Comparison of ENCODE assay signal across 12 cellular contexts in genomic region chr12:93415723-93416464, GRCh38. TPM values are rescaled to one million over a fixed set of nuclear protein-coding genes. Genes with fewer than 3 reads are reported as not detected.
DNase-seq lines count a peak whose midpoint lies in the region; ATAC-seq and TF ChIP-seq lines count a peak whose summit lies in the region.
"Had no signal": no experiment of that assay in that cellular context is flagged by ENCODE, and none has a peak within 500 bp of the region (broad histone marks: within the 10 kb centered on the region; RNA-seq: fewer than 3 reads in every experiment).

No MANE protein-coding gene starts in this region.

- intact Hi-C loops in ascending aorta (cut with DNase I): loop anchor here (5.0 to 10.0 kb wide), 2 partner anchors 489 to 631 kb away; partner anchors contain the start of gene EEA1
- intact Hi-C loops in left colon (cut with DNase I, micrococcal nuclease): no loop called here

- H3K4me1 Mint-ChIP-seq in naive thymus-derived CD8-positive, alpha-beta T cell: peaks cover 39 to 86% (median 80%) of the 10 kb centered on the region in 4 donors

- DNase-seq in GM03348 (ENCODE audit: low spot score) (peak; percentile 49), ascending aorta (ENCODE audit: low spot score in 2 of 2) (no peak), Peyer's patch (no peak), NK-92 (lab: John Stamatoyannopoulos, UW; ENCODE audit: unreplicated experiment) (no peak), DMS53 (lab: John Stamatoyannopoulos, UW) (no peak), left colon (no peak)
- DNase-seq in naive thymus-derived CD8-positive, alpha-beta T cell: no peak
- DNase-seq: endodermal cell, GF-D8, NCI-H1694 had no signal

- POLR2A ChIA-PET in naive thymus-derived CD8-positive, alpha-beta T cell (lab: Charles Lee): interaction anchor here (0.6 to 0.9 kb wide), 2 partner anchors 39 to 1552 kb away, joined by 3 to 4 read pairs; no protein-coding TSS in a partner anchor

- H3K9me3 ChIP-seq in ascending aorta (no peaks in the 10 kb centered on the region), Peyer's patch (no peaks in the 10 kb centered on the region)

- no peaks in the 10 kb centered on the region for H3K27me3 Mint-ChIP-seq in naive thymus-derived CD8-positive, alpha-beta T cell

- peaks cover 0 to 10% (median 0%) of the 10 kb centered on the region in 3 donors for H3K36me3 Mint-ChIP-seq in naive thymus-derived CD8-positive, alpha-beta T cell

- H3K4me3 Mint-ChIP-seq in naive thymus-derived CD8-positive, alpha-beta T cell: peak overlapping the region in 6 of 10 donors; percentile 18 to 42 (median 30)
- H3K4me3 Mint-ChIP-seq: endodermal cell had no signal

- no peak for TF ChIP-seq POLR2A in Peyer's patch (IDR thresholded peaks at IDR 0.05)

- no peaks in the 10 kb centered on the region for H3K9me3 Mint-ChIP-seq in naive thymus-derived CD8-positive, alpha-beta T cell
- H3K9me3 Mint-ChIP-seq: endodermal cell had no signal

- no peaks in the 10 kb centered on the region for H3K36me3 ChIP-seq in ascending aorta
- no peaks in the 10 kb centered on the region for H3K36me3 ChIP-seq in Peyer's patch

- peak overlapping the region; percentile 73 to 78 for H3K27ac ChIP-seq in ascending aorta
- no peak overlapping the region for H3K27ac ChIP-seq in Peyer's patch
- H3K27ac ChIP-seq: VCaP had no signal

- H3K27me3 ChIP-seq in ascending aorta (no peaks in the 10 kb centered on the region), Peyer's patch (no peaks in the 10 kb centered on the region)

- no peak overlapping the region for H3K4me3 ChIP-seq in ascending aorta
- no peak overlapping the region for H3K4me3 ChIP-seq in Peyer's patch

- TF ChIP-seq CTCF in ascending aorta (IDR thresholded peaks at IDR 0.05) (no peak), Peyer's patch (IDR thresholded peaks at IDR 0.05) (peak in 1 of 6 experiments; percentile 27)

- peak overlapping the region in 6 of 10 donors; percentile 11 to 75 (median 49) for H3K27ac Mint-ChIP-seq in naive thymus-derived CD8-positive, alpha-beta T cell

- H3K4me1 ChIP-seq in ascending aorta (peaks cover 0 to 23% of the 10 kb centered on the region in 2 donors), Peyer's patch (peaks cover 0 to 23% (median 0%) of the 10 kb centered on the region in 4 donors)

- ATAC-seq in HG03025 (IDR thresholded peaks at IDR 0.05; ENCODE audit: low FRiP score, unreplicated experiment): peak; percentile 47
- ATAC-seq in naive thymus-derived CD8-positive, alpha-beta T cell: no peak
- no peak for ATAC-seq in left colon

RNA-seq across cellular contexts. Expression of gene UBE2N, which starts 25.9 kb away (rescaled TPM):
- total RNA-seq in ascending aorta (19.4 TPM), Peyer's patch (10 to 100 TPM; 18.0 to 26.4 (median 22.1) TPM), left colon (10 to 100 TPM; 73.1 to 83.5 TPM)
- 10 to 100 TPM; 66.8 to 73.4 TPM for total RNA-seq in naive thymus-derived CD8-positive, alpha-beta T cell
- polyA plus RNA-seq in naive thymus-derived CD8-positive, alpha-beta T cell: 100 to 1,000 TPM; 117 to 123 (median 118) TPM

RNA-seq across cellular contexts. Expression of gene NUDT4, which starts 38.2 kb away (rescaled TPM):
- total RNA-seq in ascending aorta (117 TPM), Peyer's patch (10 to 100 TPM; 41.5 to 68.5 (median 52.8) TPM), left colon (100 to 1,000 TPM; 103 to 124 TPM)
- total RNA-seq in naive thymus-derived CD8-positive, alpha-beta T cell: 10 to 100 TPM; 52.0 to 55.5 TPM
- polyA plus RNA-seq in naive thymus-derived CD8-positive, alpha-beta T cell: 10 to 100 TPM; 38.0 to 47.8 (median 38.1) TPM

RNA-seq across cellular contexts. Expression of gene MRPL42, which starts 51.4 kb away (rescaled TPM):
- total RNA-seq in ascending aorta (8.4 TPM), Peyer's patch (10 to 100 TPM; 19.7 to 67.7 (median 37.5) TPM), left colon (10 to 100 TPM; 58.2 to 65.1 TPM)
- total RNA-seq in naive thymus-derived CD8-positive, alpha-beta T cell: 10 to 100 TPM; 35.6 to 40.8 TPM
- polyA plus RNA-seq in naive thymus-derived CD8-positive, alpha-beta T cell: 10 to 100 TPM; 62.4 to 64.6 (median 64.2) TPM

Comparison
In these comparisons a context has a peak if more than half of its experiments do, and no peak if none do; other contexts are left out.
1. H3K27ac ChIP-seq: peak in ascending aorta (2 of 2); none in Peyer's patch (0 of 4).